Comparison of ENCODE assay signal across 18 cellular contexts in genomic region chr12:13581031-13581430, GRCh38.
"Had no signal": no experiment of that assay in that cellular context is flagged by ENCODE, and none has a peak within 500 bp of the region (broad histone marks: within the 10 kb centered on the region; RNA-seq: fewer than 3 reads in every experiment).

No MANE protein-coding gene starts in this region.

- H3K36me3 ChIP-seq: MG63 had no signal

- H3K9me3 ChIP-seq: MG63 had no signal

- DNase-seq: KBM-7, MG63, NCI-H1092, NCI-H1105 treated with DMSO at 0.1 percent for 48 hours, NCI-H1417 treated with DMSO at 0.1 percent for 48 hours, NCI-H146, NCI-H1694 treated with DMSO at 0.1 percent for 48 hours, NCI-H1930, NCI-H2081, NCI-H2107, NCI-H2227 treated with DMSO at 0.1 percent for 48 hours, NCI-H524 treated with DMSO at 0.1 percent for 48 hours, NCI-H69, NCI-H774, SHP77 had no signal

- H3K27me3 ChIP-seq: MG63 had no signal

- H3K27ac ChIP-seq: RWPE1 had no signal

- ATAC-seq: Panc1, SK-N-SH treated with all-trans-retinoic acid at 6 μM for 48 hours had no signal

- H3K4me3 ChIP-seq: MG63 had no signal
